1 cellular context compared by ENCODE assay signal in genomic region chr6:108002365-108003221, GRCh38.
TF ChIP-seq lines count a peak whose summit lies in the region.

No MANE protein-coding gene starts in this region.

TF ChIP-seq in HepG2, 621 proteins besides CTCF, POLR2A, EP300 and RAD21 (continued from another document and continues in another):
- TF ChIP-seq ZNF275 (CRISPR knock-in tag; IDR thresholded peaks at IDR 0.05; ENCODE audit: borderline replicate concordance) (no peak), SKI (IDR thresholded peaks at IDR 0.05; ENCODE audit: partially characterized antibody) (no peak), ZNF326 (CRISPR knock-in tag; IDR thresholded peaks at IDR 0.05; ENCODE audit: borderline replicate concordance) (no peak), ZNF678 (CRISPR knock-in tag; IDR thresholded peaks at IDR 0.05) (no peak), ZNF652 (CRISPR knock-in tag; IDR thresholded peaks at IDR 0.05; ENCODE audit: borderline replicate concordance, low read depth) (no peak), CREB1 (IDR thresholded peaks at IDR 0.05) (peak; percentile 63), CREB1 (CRISPR knock-in tag; IDR thresholded peaks at IDR 0.05) (peak; percentile 52; the same call in 1 of the 2 replicates), ZMYM4 (CRISPR knock-in tag; IDR thresholded peaks at IDR 0.05) (no peak), ZNF30 (CRISPR knock-in tag; IDR thresholded peaks at IDR 0.05) (no peak), CHCHD3 (CRISPR knock-in tag; IDR thresholded peaks at IDR 0.05) (no peak), MLLT10 (CRISPR knock-in tag; IDR thresholded peaks at IDR 0.05) (no peak), NR2F1 (CRISPR knock-in tag; IDR thresholded peaks at IDR 0.05) (peak in 1 of 2 experiments; percentile 36; a peak in 1 of 4 replicates), ZNF205 (CRISPR knock-in tag; IDR thresholded peaks at IDR 0.05) (no peak), ZNF17 (CRISPR knock-in tag; IDR thresholded peaks at IDR 0.05) (no peak), ZNF687 (CRISPR knock-in tag; IDR thresholded peaks at IDR 0.05) (peak; percentile 25; the same call in 1 of the 2 replicates), ISX (CRISPR knock-in tag; conservative IDR thresholded peaks at IDR 0.05) (no peak), PCBP1 (IDR thresholded peaks at IDR 0.05; ENCODE audit: borderline replicate concordance, low read depth, low read length) (no peak), TBX2 (CRISPR knock-in tag; IDR thresholded peaks at IDR 0.05; ENCODE audit: borderline replicate concordance) (no peak; the same call in 1 of the 2 replicates), RBFOX2 (IDR thresholded peaks at IDR 0.05; ENCODE audit: low read depth, low read length) (peak; percentile 69), NFYC (CRISPR knock-in tag; IDR thresholded peaks at IDR 0.05) (no peak; the same call in 1 of the 2 replicates), ZNF224 (CRISPR knock-in tag; IDR thresholded peaks at IDR 0.05) (no peak), ZBTB21 (CRISPR knock-in tag; IDR thresholded peaks at IDR 0.05) (no peak), ZNF607 (CRISPR knock-in tag; IDR thresholded peaks at IDR 0.05; ENCODE audit: borderline replicate concordance) (no peak), ETV6 (CRISPR knock-in tag; conservative IDR thresholded peaks at IDR 0.05) (no peak), ARNT (IDR thresholded peaks at IDR 0.05) (no peak), ZNF577 (CRISPR knock-in tag; IDR thresholded peaks at IDR 0.05; ENCODE audit: borderline replicate concordance, low read depth) (no peak), ZNF547 (CRISPR knock-in tag; IDR thresholded peaks at IDR 0.05) (no peak), ZBTB26 (CRISPR knock-in tag; IDR thresholded peaks at IDR 0.05; ENCODE audit: borderline replicate concordance) (0 out of 2 replicates have a peak, but pooled peaks have one; percentile 24), ZBTB37 (CRISPR knock-in tag; IDR thresholded peaks at IDR 0.05) (no peak), RBM39 (IDR thresholded peaks at IDR 0.05; ENCODE audit: low read depth, low read length, poor library complexity, severe bottlenecking) (no peak), STAT6 (CRISPR knock-in tag; IDR thresholded peaks at IDR 0.05; ENCODE audit: borderline replicate concordance) (no peak), ZNF232 (CRISPR knock-in tag; IDR thresholded peaks at IDR 0.05; ENCODE audit: borderline replicate concordance) (no peak), ZNF337 (CRISPR knock-in tag; IDR thresholded peaks at IDR 0.05; ENCODE audit: borderline replicate concordance, low read depth) (no peak), HMGA1 (CRISPR knock-in tag; conservative IDR thresholded peaks at IDR 0.05) (no peak), RARA (CRISPR knock-in tag; IDR thresholded peaks at IDR 0.05) (peak; percentile 21), ZNF576 (CRISPR knock-in tag; IDR thresholded peaks at IDR 0.05) (no peak), ZNF558 (CRISPR knock-in tag; IDR thresholded peaks at IDR 0.05; ENCODE audit: borderline replicate concordance) (no peak), NPAS2 (CRISPR knock-in tag; IDR thresholded peaks at IDR 0.05; ENCODE audit: borderline replicate concordance) (no peak), RFXAP (CRISPR knock-in tag; IDR thresholded peaks at IDR 0.05; ENCODE audit: borderline replicate concordance) (peak; percentile 32; the same call in 1 of the 2 replicates), AGO2 (optimal IDR thresholded peaks at IDR 0.05; ENCODE audit: low read depth, low read length) (no peak), IRF9 (CRISPR knock-in tag; IDR thresholded peaks at IDR 0.05; ENCODE audit: borderline replicate concordance) (no peak)
- TF ChIP-seq, protein P1, sequence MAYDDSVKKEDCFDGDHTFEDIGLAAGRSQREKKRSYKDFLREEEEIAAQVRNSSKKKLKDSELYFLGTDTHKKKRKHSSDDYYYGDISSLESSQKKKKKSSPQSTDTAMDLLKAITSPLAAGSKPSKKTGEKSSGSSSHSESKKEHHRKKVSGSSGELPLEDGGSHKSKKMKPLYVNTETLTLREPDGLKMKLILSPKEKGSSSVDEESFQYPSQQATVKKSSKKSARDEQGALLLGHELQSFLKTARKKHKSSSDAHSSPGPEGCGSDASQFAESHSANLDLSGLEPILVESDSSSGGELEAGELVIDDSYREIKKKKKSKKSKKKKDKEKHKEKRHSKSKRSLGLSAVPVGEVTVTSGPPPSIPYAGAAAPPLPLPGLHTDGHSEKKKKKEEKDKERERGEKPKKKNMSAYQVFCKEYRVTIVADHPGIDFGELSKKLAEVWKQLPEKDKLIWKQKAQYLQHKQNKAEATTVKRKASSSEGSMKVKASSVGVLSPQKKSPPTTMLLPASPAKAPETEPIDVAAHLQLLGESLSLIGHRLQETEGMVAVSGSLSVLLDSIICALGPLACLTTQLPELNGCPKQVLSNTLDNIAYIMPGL (CRISPR knock-in tag; IDR thresholded peaks at IDR 0.05; ENCODE audit: borderline replicate concordance in 1 of 2, low read depth in 1 of 2) = no peak
- TF ChIP-seq, protein P2, sequence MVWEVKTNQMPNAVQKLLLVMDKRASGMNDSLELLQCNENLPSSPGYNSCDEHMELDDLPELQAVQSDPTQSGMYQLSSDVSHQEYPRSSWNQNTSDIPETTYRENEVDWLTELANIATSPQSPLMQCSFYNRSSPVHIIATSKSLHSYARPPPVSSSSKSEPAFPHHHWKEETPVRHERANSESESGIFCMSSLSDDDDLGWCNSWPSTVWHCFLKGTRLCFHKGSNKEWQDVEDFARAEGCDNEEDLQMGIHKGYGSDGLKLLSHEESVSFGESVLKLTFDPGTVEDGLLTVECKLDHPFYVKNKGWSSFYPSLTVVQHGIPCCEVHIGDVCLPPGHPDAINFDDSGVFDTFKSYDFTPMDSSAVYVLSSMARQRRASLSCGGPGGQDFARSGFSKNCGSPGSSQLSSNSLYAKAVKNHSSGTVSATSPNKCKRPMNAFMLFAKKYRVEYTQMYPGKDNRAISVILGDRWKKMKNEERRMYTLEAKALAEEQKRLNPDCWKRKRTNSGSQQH (CRISPR knock-in tag; IDR thresholded peaks at IDR 0.05; ENCODE audit: low read depth) = no peak
- TF ChIP-seq, protein P3, sequence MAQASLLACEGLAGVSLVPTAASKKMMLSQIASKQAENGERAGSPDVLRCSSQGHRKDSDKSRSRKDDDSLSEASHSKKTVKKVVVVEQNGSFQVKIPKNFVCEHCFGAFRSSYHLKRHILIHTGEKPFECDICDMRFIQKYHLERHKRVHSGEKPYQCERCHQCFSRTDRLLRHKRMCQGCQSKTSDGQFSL (CRISPR knock-in tag; IDR thresholded peaks at IDR 0.05) = no peak
- TF ChIP-seq, protein P4, sequence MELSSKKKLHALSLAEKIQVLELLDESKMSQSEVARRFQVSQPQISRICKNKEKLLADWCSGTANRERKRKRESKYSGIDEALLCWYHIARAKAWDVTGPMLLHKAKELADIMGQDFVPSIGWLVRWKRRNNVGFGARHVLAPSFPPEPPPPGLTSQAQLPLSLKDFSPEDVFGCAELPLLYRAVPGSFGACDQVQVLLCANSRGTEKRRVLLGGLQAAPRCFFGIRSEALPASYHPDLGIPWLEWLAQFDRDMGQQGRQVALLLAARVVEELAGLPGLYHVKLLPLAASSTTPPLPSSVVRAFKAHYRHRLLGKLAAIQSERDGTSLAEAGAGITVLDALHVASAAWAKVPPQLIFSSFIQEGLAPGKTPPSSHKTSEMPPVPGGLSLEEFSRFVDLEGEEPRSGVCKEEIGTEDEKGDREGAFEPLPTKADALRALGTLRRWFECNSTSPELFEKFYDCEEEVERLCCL (CRISPR knock-in tag; IDR thresholded peaks at IDR 0.05; ENCODE audit: borderline replicate concordance) = no peak
- TF ChIP-seq, protein P5, sequence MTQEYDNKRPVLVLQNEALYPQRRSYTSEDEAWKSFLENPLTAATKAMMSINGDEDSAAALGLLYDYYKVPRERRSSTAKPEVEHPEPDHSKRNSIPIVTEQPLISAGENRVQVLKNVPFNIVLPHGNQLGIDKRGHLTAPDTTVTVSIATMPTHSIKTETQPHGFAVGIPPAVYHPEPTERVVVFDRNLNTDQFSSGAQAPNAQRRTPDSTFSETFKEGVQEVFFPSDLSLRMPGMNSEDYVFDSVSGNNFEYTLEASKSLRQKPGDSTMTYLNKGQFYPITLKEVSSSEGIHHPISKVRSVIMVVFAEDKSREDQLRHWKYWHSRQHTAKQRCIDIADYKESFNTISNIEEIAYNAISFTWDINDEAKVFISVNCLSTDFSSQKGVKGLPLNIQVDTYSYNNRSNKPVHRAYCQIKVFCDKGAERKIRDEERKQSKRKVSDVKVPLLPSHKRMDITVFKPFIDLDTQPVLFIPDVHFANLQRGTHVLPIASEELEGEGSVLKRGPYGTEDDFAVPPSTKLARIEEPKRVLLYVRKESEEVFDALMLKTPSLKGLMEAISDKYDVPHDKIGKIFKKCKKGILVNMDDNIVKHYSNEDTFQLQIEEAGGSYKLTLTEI (CRISPR knock-in tag; conservative IDR thresholded peaks at IDR 0.05) = no peak
